ENCODE assay signal across 8 cellular contexts in genomic region chr5:65035212-65036206, GRCh38.
DNase-seq lines count a peak whose midpoint lies in the region; TF ChIP-seq lines count a peak whose summit lies in the region.

No MANE protein-coding gene starts in this region.

- peak overlapping the region; percentile 90 for H3K4me3 Mint-ChIP-seq in activated naive CD4-positive, alpha-beta T cell treated with anti-CD3 and anti-CD28 coated beads, Interleukin-2, amount 50 U/mL, for 24 hours

- H3K4me1 Mint-ChIP-seq in activated naive CD4-positive, alpha-beta T cell treated with anti-CD3 and anti-CD28 coated beads, Interleukin-2, amount 50 U/mL, for 24 hours, result peaks cover 41% of the 10 kb centered on the region

- H3K4me3 ChIP-seq in LNCaP clone FGC (ENCODE audit: low read depth, low read length) (peak overlapping the region; percentile 56), SK-N-MC (peak overlapping the region; percentile 79)

- H3K27ac ChIP-seq in SK-N-MC (no peak overlapping the region), temporal lobe (ENCODE audit: low read depth, low read length) (peak overlapping the region; percentile 90)

- H3K27ac Mint-ChIP-seq in activated naive CD4-positive, alpha-beta T cell treated with anti-CD3 and anti-CD28 coated beads, Interleukin-2, amount 50 U/mL, for 24 hours, result peak overlapping the region; percentile 87

- H3K9me3 ChIP-seq in SK-N-MC (ENCODE audit: low read depth, low read length), result no peaks in the 10 kb centered on the region

- H3K9ac ChIP-seq in SK-N-MC (ENCODE audit: insufficient read length), result peak overlapping the region; percentile 72

- TF ChIP-seq CTCF in LNCaP clone FGC (IDR thresholded peaks at IDR 0.05; ENCODE audit: control insufficient read depth, extremely low read depth, insufficient read depth), result no peak

- DNase-seq in EL (peak; percentile 96), GOT3 (lab: John Stamatoyannopoulos, UW) (peak; percentile 84), LNCaP clone FGC (ENCODE audit: low read depth) (no peak), SK-N-MC (ENCODE audit: low read depth, low spot score) (peak; percentile 44), glomerular visceral epithelial cell (ENCODE audit: extremely low spot score) (peak; percentile 92), occipital lobe (lab: John Stamatoyannopoulos, UW) (peak; percentile 79)

- no peaks in the 10 kb centered on the region for H3K27me3 Mint-ChIP-seq in activated naive CD4-positive, alpha-beta T cell treated with anti-CD3 and anti-CD28 coated beads, Interleukin-2, amount 50 U/mL, for 24 hours

- H3K36me3 ChIP-seq in SK-N-MC (ENCODE audit: insufficient read depth, low read length), result no peaks in the 10 kb centered on the region

- H3K36me3 Mint-ChIP-seq in activated naive CD4-positive, alpha-beta T cell treated with anti-CD3 and anti-CD28 coated beads, Interleukin-2, amount 50 U/mL, for 24 hours, result no peaks in the 10 kb centered on the region

- no peaks in the 10 kb centered on the region for H3K9me3 Mint-ChIP-seq in activated naive CD4-positive, alpha-beta T cell treated with anti-CD3 and anti-CD28 coated beads, Interleukin-2, amount 50 U/mL, for 24 hours
